In genomic region chr3:9786209-9786739, GRCh38 we compare ENCODE assay signal across 1 cellular context.
TF ChIP-seq lines count a peak whose summit lies in the region.

No MANE protein-coding gene starts in this region.

TF ChIP-seq in K562, 482 proteins besides CTCF, POLR2A, EP300 and RAD21 (continued from another document and continues in another):
- no peak for TF ChIP-seq NCOA6 (IDR thresholded peaks at IDR 0.05)
- TF ChIP-seq TRIM28 (IDR thresholded peaks at IDR 0.05): no peak; the same call in 1 of the 2 replicates
- no peak for TF ChIP-seq ZNF699 (CRISPR knock-in tag; IDR thresholded peaks at IDR 0.05; ENCODE audit: insufficient replicate concordance)
- no peak for TF ChIP-seq OTX1 (CRISPR knock-in tag; IDR thresholded peaks at IDR 0.05)
- TF ChIP-seq, protein P1, sequence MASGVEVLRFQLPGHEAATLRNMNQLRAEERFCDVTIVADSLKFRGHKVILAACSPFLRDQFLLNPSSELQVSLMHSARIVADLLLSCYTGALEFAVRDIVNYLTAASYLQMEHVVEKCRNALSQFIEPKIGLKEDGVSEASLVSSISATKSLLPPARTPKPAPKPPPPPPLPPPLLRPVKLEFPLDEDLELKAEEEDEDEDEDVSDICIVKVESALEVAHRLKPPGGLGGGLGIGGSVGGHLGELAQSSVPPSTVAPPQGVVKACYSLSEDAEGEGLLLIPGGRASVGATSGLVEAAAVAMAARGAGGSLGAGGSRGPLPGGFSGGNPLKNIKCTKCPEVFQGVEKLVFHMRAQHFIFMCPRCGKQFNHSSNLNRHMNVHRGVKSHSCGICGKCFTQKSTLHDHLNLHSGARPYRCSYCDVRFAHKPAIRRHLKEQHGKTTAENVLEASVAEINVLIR (CRISPR knock-in tag; IDR thresholded peaks at IDR 0.05): no peak
- TF ChIP-seq SRSF3 (IDR thresholded peaks at IDR 0.05; ENCODE audit: insufficient read depth, low read length): no peak
- TF ChIP-seq ZNF561 (CRISPR knock-in tag; conservative IDR thresholded peaks at IDR 0.05): no peak
- no peak for TF ChIP-seq TCF7 (IDR thresholded peaks at IDR 0.05; ENCODE audit: borderline replicate concordance)
- no peak for TF ChIP-seq E2F3 (CRISPR knock-in tag; IDR thresholded peaks at IDR 0.05)
- TF ChIP-seq CAMTA2 (CRISPR knock-in tag; conservative IDR thresholded peaks at IDR 0.05): no peak
- TF ChIP-seq ZNF780A (CRISPR knock-in tag; IDR thresholded peaks at IDR 0.05): no peak
- TF ChIP-seq BMI1 (IDR thresholded peaks at IDR 0.05; ENCODE audit: low read length): no peak
- TF ChIP-seq NR2F6 (CRISPR knock-in tag; IDR thresholded peaks at IDR 0.05): no peak
- TF ChIP-seq, protein P2, sequence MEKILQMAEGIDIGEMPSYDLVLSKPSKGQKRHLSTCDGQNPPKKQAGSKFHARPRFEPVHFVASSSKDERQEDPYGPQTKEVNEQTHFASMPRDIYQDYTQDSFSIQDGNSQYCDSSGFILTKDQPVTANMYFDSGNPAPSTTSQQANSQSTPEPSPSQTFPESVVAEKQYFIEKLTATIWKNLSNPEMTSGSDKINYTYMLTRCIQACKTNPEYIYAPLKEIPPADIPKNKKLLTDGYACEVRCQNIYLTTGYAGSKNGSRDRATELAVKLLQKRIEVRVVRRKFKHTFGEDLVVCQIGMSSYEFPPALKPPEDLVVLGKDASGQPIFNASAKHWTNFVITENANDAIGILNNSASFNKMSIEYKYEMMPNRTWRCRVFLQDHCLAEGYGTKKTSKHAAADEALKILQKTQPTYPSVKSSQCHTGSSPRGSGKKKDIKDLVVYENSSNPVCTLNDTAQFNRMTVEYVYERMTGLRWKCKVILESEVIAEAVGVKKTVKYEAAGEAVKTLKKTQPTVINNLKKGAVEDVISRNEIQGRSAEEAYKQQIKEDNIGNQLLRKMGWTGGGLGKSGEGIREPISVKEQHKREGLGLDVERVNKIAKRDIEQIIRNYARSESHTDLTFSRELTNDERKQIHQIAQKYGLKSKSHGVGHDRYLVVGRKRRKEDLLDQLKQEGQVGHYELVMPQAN (IDR thresholded peaks at IDR 0.05; ENCODE audit: borderline replicate concordance): 0 out of 2 replicates have a peak, but pooled peaks have one; percentile 3
- TF ChIP-seq PATZ1 (CRISPR knock-in tag; IDR thresholded peaks at IDR 0.05; ENCODE audit: borderline replicate concordance): no peak
- no peak for TF ChIP-seq NR0B1 (IDR thresholded peaks at IDR 0.05; ENCODE audit: partially characterized antibody)
- no peak for TF ChIP-seq CEBPG (CRISPR knock-in tag; IDR thresholded peaks at IDR 0.05)
- no peak for TF ChIP-seq CEBPG (tag; conservative IDR thresholded peaks at IDR 0.05 in 1 of 2, IDR thresholded peaks at IDR 0.05 in 1 of 2)
- TF ChIP-seq, protein P3, sequence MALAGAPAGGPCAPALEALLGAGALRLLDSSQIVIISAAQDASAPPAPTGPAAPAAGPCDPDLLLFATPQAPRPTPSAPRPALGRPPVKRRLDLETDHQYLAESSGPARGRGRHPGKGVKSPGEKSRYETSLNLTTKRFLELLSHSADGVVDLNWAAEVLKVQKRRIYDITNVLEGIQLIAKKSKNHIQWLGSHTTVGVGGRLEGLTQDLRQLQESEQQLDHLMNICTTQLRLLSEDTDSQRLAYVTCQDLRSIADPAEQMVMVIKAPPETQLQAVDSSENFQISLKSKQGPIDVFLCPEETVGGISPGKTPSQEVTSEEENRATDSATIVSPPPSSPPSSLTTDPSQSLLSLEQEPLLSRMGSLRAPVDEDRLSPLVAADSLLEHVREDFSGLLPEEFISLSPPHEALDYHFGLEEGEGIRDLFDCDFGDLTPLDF (CRISPR knock-in tag; IDR thresholded peaks at IDR 0.05): no peak
- no peak for TF ChIP-seq HNRNPL (IDR thresholded peaks at IDR 0.05; ENCODE audit: low read depth, low read length)
- TF ChIP-seq MIER1 (IDR thresholded peaks at IDR 0.05; ENCODE audit: low read depth): no peak
- no peak for TF ChIP-seq DACH1 (IDR thresholded peaks at IDR 0.05; ENCODE audit: partially characterized antibody)
- TF ChIP-seq, protein P4, sequence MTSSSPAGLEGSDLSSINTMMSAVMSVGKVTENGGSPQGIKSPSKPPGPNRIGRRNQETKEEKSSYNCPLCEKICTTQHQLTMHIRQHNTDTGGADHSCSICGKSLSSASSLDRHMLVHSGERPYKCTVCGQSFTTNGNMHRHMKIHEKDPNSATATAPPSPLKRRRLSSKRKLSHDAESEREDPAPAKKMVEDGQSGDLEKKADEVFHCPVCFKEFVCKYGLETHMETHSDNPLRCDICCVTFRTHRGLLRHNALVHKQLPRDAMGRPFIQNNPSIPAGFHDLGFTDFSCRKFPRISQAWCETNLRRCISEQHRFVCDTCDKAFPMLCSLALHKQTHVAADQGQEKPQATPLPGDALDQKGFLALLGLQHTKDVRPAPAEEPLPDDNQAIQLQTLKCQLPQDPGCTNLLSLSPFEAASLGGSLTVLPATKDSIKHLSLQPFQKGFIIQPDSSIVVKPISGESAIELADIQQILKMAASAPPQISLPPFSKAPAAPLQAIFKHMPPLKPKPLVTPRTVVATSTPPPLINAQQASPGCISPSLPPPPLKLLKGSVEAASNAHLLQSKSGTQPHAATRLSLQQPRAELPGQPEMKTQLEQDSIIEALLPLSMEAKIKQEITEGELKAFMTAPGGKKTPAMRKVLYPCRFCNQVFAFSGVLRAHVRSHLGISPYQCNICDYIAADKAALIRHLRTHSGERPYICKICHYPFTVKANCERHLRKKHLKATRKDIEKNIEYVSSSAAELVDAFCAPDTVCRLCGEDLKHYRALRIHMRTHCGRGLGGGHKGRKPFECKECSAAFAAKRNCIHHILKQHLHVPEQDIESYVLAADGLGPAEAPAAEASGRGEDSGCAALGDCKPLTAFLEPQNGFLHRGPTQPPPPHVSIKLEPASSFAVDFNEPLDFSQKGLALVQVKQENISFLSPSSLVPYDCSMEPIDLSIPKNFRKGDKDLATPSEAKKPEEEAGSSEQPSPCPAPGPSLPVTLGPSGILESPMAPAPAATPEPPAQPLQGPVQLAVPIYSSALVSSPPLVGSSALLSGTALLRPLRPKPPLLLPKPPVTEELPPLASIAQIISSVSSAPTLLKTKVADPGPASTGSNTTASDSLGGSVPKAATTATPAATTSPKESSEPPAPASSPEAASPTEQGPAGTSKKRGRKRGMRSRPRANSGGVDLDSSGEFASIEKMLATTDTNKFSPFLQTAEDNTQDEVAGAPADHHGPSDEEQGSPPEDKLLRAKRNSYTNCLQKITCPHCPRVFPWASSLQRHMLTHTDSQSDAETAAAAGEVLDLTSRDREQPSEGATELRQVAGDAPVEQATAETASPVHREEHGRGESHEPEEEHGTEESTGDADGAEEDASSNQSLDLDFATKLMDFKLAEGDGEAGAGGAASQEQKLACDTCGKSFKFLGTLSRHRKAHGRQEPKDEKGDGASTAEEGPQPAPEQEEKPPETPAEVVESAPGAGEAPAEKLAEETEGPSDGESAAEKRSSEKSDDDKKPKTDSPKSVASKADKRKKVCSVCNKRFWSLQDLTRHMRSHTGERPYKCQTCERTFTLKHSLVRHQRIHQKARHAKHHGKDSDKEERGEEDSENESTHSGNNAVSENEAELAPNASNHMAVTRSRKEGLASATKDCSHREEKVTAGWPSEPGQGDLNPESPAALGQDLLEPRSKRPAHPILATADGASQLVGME (CRISPR knock-in tag; IDR thresholded peaks at IDR 0.05): no peak
- TF ChIP-seq, protein P5, sequence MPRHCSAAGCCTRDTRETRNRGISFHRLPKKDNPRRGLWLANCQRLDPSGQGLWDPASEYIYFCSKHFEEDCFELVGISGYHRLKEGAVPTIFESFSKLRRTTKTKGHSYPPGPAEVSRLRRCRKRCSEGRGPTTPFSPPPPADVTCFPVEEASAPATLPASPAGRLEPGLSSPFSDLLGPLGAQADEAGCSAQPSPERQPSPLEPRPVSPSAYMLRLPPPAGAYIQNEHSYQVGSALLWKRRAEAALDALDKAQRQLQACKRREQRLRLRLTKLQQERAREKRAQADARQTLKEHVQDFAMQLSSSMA (CRISPR knock-in tag; IDR thresholded peaks at IDR 0.05): no peak
- TF ChIP-seq, protein P6, sequence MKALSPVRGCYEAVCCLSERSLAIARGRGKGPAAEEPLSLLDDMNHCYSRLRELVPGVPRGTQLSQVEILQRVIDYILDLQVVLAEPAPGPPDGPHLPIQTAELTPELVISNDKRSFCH (CRISPR knock-in tag; IDR thresholded peaks at IDR 0.05): no peak
- TF ChIP-seq, protein P6 (tag; IDR thresholded peaks at IDR 0.05): no peak
- no peak for TF ChIP-seq SREBF2 (CRISPR knock-in tag; IDR thresholded peaks at IDR 0.05)
- TF ChIP-seq CCNT2 (IDR thresholded peaks at IDR 0.05; ENCODE audit: borderline replicate concordance, extremely low read depth, insufficient read length, low read depth, low read length): no peak
- TF ChIP-seq MBD1 (CRISPR knock-in tag; IDR thresholded peaks at IDR 0.05): no peak
- no peak; the same call in 1 of the 2 replicates for TF ChIP-seq KAT7 (CRISPR knock-in tag; IDR thresholded peaks at IDR 0.05; ENCODE audit: borderline replicate concordance)
- no peak for TF ChIP-seq DMBX1 (CRISPR knock-in tag; IDR thresholded peaks at IDR 0.05; ENCODE audit: borderline replicate concordance)
- TF ChIP-seq ZNF644 (tag; IDR thresholded peaks at IDR 0.05; ENCODE audit: low read depth): peak; percentile 65; the same call in 1 of the 2 replicates
- no peak for TF ChIP-seq DIDO1 (tag; IDR thresholded peaks at IDR 0.05; ENCODE audit: low read depth)
- no peak for TF ChIP-seq FOSL1 (tag; conservative IDR thresholded peaks at IDR 0.05)
- no peak for TF ChIP-seq RBM25 (IDR thresholded peaks at IDR 0.05; ENCODE audit: low read depth, low read length, severe bottlenecking)
- TF ChIP-seq ZNF280A (IDR thresholded peaks at IDR 0.05; ENCODE audit: low read depth, partially characterized antibody): no peak
- TF ChIP-seq ZMIZ1 (IDR thresholded peaks at IDR 0.05; ENCODE audit: low read depth in 2 of 2, low read length in 2 of 2): no peak
- TF ChIP-seq TBP (optimal IDR thresholded peaks at IDR 0.05; ENCODE audit: low read depth, low read length): peak; percentile 90
